13 cellular contexts compared by ENCODE assay signal in genomic region chr13:26508885-26509284, GRCh38. TPM values are rescaled to one million over a fixed set of nuclear protein-coding genes. Genes with fewer than 3 reads are reported as not detected.
DNase-seq lines count a peak whose midpoint lies in the region; TF ChIP-seq lines count a peak whose summit lies in the region.
"Had no signal": no experiment of that assay in that cellular context is flagged by ENCODE, and none has a peak within 500 bp of the region (broad histone marks: within the 10 kb centered on the region; RNA-seq: fewer than 3 reads in every experiment).

No MANE protein-coding gene starts in this region.

- TF ChIP-seq CTCF in right atrium auricular region (IDR thresholded peaks at IDR 0.05): no peak
- no peak for TF ChIP-seq CTCF in thyroid gland (IDR thresholded peaks at IDR 0.05)

- intact Hi-C loops in thyroid gland (cut with DNase I): no loop called here

- peak; percentile 23 for DNase-seq in DMS 273 (lab: John Stamatoyannopoulos, UW; ENCODE audit: unreplicated experiment)
- no peak for DNase-seq in DMS 273 treated with DMSO at 0.1 percent for 48 hours (lab: John Stamatoyannopoulos, UW)
- peak; percentile 79 for DNase-seq in amniotic epithelial cell (ENCODE audit: low read depth)
- peak; percentile 95 for DNase-seq in right atrium auricular region (ENCODE audit: low spot score)
- peak; percentile 26 to 33 for DNase-seq in thyroid gland
- DNase-seq in stimulated activated CD4-positive, alpha-beta T cell treated with anti-CD3 and anti-CD28 coated beads, Interleukin-4, amount 100 ng/mL, for 24 hours: no peak
- DNase-seq in dermis blood vessel endothelial cell: no peak
- DNase-seq in NCI-H1092 treated with DMSO at 0.1 percent for 48 hours (lab: John Stamatoyannopoulos, UW): no peak
- DNase-seq: activated CD4-positive, CD25-positive, alpha-beta regulatory T cell treated with anti-CD3 and anti-CD28 coated beads, Interleukin-2, amount 50 U/mL, for 72 hours; hippocampal formation; NCI-H146; stimulated activated naive CD8-positive, alpha-beta T cell treated with anti-CD3 and anti-CD28 coated beads, Interleukin-15, Interleukin-2, amounts not matched to agents 100 U/mL and 50 U/mL, for 24 hours had no signal

- no peak for TF ChIP-seq POLR2A in thyroid gland (IDR thresholded peaks at IDR 0.05)

- H3K4me3 ChIP-seq in right atrium auricular region: no peak overlapping the region
- H3K4me3 ChIP-seq in thyroid gland (replicated peaks in 1 of 3): no peak overlapping the region

- H3K9me3 ChIP-seq in right atrium auricular region (peaks cover 0 to 5% of the 10 kb centered on the region in 2 donors), thyroid gland (no peaks in the 10 kb centered on the region)

- peak overlapping the region in 1 of 2 donors; percentile 48 for H3K27ac ChIP-seq in right atrium auricular region
- H3K27ac ChIP-seq in thyroid gland: no peak overlapping the region
- H3K27ac ChIP-seq: 22Rv1 had no signal

- no peaks in the 10 kb centered on the region for H3K27me3 ChIP-seq in right atrium auricular region
- no peaks in the 10 kb centered on the region for H3K27me3 ChIP-seq in thyroid gland

- no peaks in the 10 kb centered on the region for H3K36me3 ChIP-seq in right atrium auricular region
- no peaks in the 10 kb centered on the region for H3K36me3 ChIP-seq in thyroid gland

- 72 to 82% methylated on average over 4 of the region's 4 CpGs for WGBS in thyroid gland, 2 donors

- H3K4me1 ChIP-seq in right atrium auricular region: no peaks in the 10 kb centered on the region
- no peaks in the 10 kb centered on the region for H3K4me1 ChIP-seq in thyroid gland

RNA-seq across cellular contexts. Expression of gene WASF3, which starts 48.6 kb away (rescaled TPM):
- total RNA-seq in right atrium auricular region (10 to 100 TPM; 11.8 to 14.4 TPM), thyroid gland (10 to 100 TPM; 41.0 to 56.1 (median 48.6) TPM), dermis blood vessel endothelial cell (19.4 and 35.9 TPM in 2 replicates)

Comparison
In these comparisons a context has a peak if more than half of its experiments do, and no peak if none do; other contexts are left out.
1. DNase-seq: peak in DMS 273 (single experiment), amniotic epithelial cell (single experiment), right atrium auricular region (single experiment) and thyroid gland (2 of 2); none in DMS 273 treated with DMSO at 0.1 percent for 48 hours (single experiment), stimulated activated CD4-positive, alpha-beta T cell treated with anti-CD3 and anti-CD28 coated beads, Interleukin-4, amount 100 ng/mL, for 24 hours (single experiment), dermis blood vessel endothelial cell (single experiment) and NCI-H1092 treated with DMSO at 0.1 percent for 48 hours (single experiment).